Comparison of ENCODE assay signal across 16 cellular contexts in genomic region chr2:120738786-120739771, GRCh38. TPM values are rescaled to one million over a fixed set of nuclear protein-coding genes. Genes with fewer than 3 reads are reported as not detected.
DNase-seq lines count a peak whose midpoint lies in the region; ATAC-seq and TF ChIP-seq lines count a peak whose summit lies in the region.
"Had no signal": no experiment of that assay in that cellular context is flagged by ENCODE, and none has a peak within 500 bp of the region (broad histone marks: within the 10 kb centered on the region; RNA-seq: fewer than 3 reads in every experiment).

No MANE protein-coding gene starts in this region.

- TF ChIP-seq CTCF in glutamatergic neuron (IDR thresholded peaks at IDR 0.05; ENCODE audit: partially characterized antibody, unreplicated experiment) = no peak

- H3K4me1 ChIP-seq in neuronal stem cell (ENCODE audit: control insufficient read depth in 2 of 2, insufficient read depth in 1 of 2, low read depth in 1 of 2, low read length in 2 of 2) = peaks cover 29 to 43% of the 10 kb centered on the region in 2 donors

- peak overlapping the region; percentile 13 for H2BK15ac ChIP-seq in neuronal stem cell (ENCODE audit: low read length)

- H3K9ac ChIP-seq in neuronal stem cell (ENCODE audit: low read depth, low read length, poor library complexity) = peak overlapping the region; percentile 64

- peak overlapping the region; percentile 88 for H3K18ac ChIP-seq in neuronal stem cell (ENCODE audit: low read length)

- no peak overlapping the region for H3K27ac Mint-ChIP-seq in glutamatergic neuron (ENCODE audit: unreplicated experiment)
- H3K27ac Mint-ChIP-seq: activated naive CD4-positive, alpha-beta T cell treated with anti-CD3 and anti-CD28 coated beads, Interleukin-2, amount 50 U/mL, for 24 hours; naive thymus-derived CD4-positive, alpha-beta T cell; T-helper 1 cell treated with Interleukin-12 subunit alpha and Interleukin-12 subunit beta and Interleukin-4 antibody, amounts not matched to agents 30 μg/mL and 1 μg/mL, for 36 hours had no signal

- H3K4me1 Mint-ChIP-seq in glutamatergic neuron (ENCODE audit: low read depth, unreplicated experiment) = peaks cover 23% of the 10 kb centered on the region

- peak overlapping the region; percentile 38 for H3K4me2 ChIP-seq in neuronal stem cell (ENCODE audit: insufficient read depth, low read length, poor library complexity, severe bottlenecking)

- H3K27me3 ChIP-seq in neuronal stem cell (ENCODE audit: control insufficient read depth in 3 of 3, insufficient read depth in 3 of 3, low read depth in 1 of 3, low read length in 3 of 3) = no peaks in the 10 kb centered on the region

- peak overlapping the region; percentile 38 for H3K4me3 Mint-ChIP-seq in glutamatergic neuron (ENCODE audit: unreplicated experiment)
- H3K4me3 Mint-ChIP-seq: activated naive CD4-positive, alpha-beta T cell treated with anti-CD3 and anti-CD28 coated beads, Interleukin-2, amount 50 U/mL, for 24 hours; T-helper 1 cell treated with Interleukin-12 subunit alpha and Interleukin-12 subunit beta and Interleukin-4 antibody, amounts not matched to agents 30 μg/mL and 1 μg/mL, for 36 hours had no signal

- no peak overlapping the region for H4K8ac ChIP-seq in neuronal stem cell (ENCODE audit: low read depth, low read length)

- H4K91ac ChIP-seq in neuronal stem cell (ENCODE audit: low read depth, low read length, poor library complexity) = no peak overlapping the region

- H3K9me3 Mint-ChIP-seq in glutamatergic neuron (ENCODE audit: unreplicated experiment) = peaks cover 3% of the 10 kb centered on the region
- H3K9me3 Mint-ChIP-seq: activated naive CD4-positive, alpha-beta T cell treated with anti-CD3 and anti-CD28 coated beads, Interleukin-2, amount 50 U/mL, for 24 hours; T-helper 1 cell treated with Interleukin-12 subunit alpha and Interleukin-12 subunit beta and Interleukin-4 antibody, amounts not matched to agents 30 μg/mL and 1 μg/mL, for 36 hours had no signal

- H3K23ac ChIP-seq in neuronal stem cell (ENCODE audit: low read depth, low read length, poor library complexity) = no peak overlapping the region

- H2BK5ac ChIP-seq in neuronal stem cell (ENCODE audit: low read length) = peak overlapping the region; percentile 56

- peaks cover 0 to 4% of the 10 kb centered on the region in 2 donors for H3K36me3 ChIP-seq in neuronal stem cell (replicated peaks in 1 of 2; ENCODE audit: control insufficient read depth in 2 of 2, insufficient read depth in 2 of 2, low read length in 2 of 2)

- H3K27ac ChIP-seq in neuronal stem cell (replicated peaks; ENCODE audit: low read length) = peak overlapping the region; percentile 87
- H3K27ac ChIP-seq: 22Rv1 had no signal

- peaks cover 7% of the 10 kb centered on the region for H3K79me1 ChIP-seq in neuronal stem cell (ENCODE audit: low read depth, low read length)

- no peak overlapping the region for H3K14ac ChIP-seq in neuronal stem cell (ENCODE audit: low read length)

- no peak overlapping the region for H2BK120ac ChIP-seq in neuronal stem cell (ENCODE audit: low read depth, low read length)

- no peak for ATAC-seq in HG03159 (IDR thresholded peaks at IDR 0.05; ENCODE audit: unreplicated experiment)
- ATAC-seq: naive thymus-derived CD4-positive, alpha-beta T cell had no signal

- peak overlapping the region in 1 of 2 donors; percentile 90 for H3K4me3 ChIP-seq in neuronal stem cell (ENCODE audit: low read length in 2 of 2)

- H2AFZ ChIP-seq in neuronal stem cell (ENCODE audit: low read length) = no peak overlapping the region

- no CpG with 5 or more reads among the region's 15 CpGs for WGBS in neuronal stem cell (ENCODE audit: extremely low coverage in 2 of 2, insufficient read length in 2 of 2, insufficient replicate concordance in 1 of 2), 2 donors

- no peak overlapping the region for H2BK12ac ChIP-seq in neuronal stem cell (ENCODE audit: low read length)

- no peaks in the 10 kb centered on the region for H3K36me3 Mint-ChIP-seq in glutamatergic neuron (ENCODE audit: unreplicated experiment)
- H3K36me3 Mint-ChIP-seq: activated naive CD4-positive, alpha-beta T cell treated with anti-CD3 and anti-CD28 coated beads, Interleukin-2, amount 50 U/mL, for 24 hours; naive thymus-derived CD4-positive, alpha-beta T cell had no signal

- H2AK5ac ChIP-seq in neuronal stem cell (ENCODE audit: low read depth, low read length) = peak overlapping the region; percentile 89

- H3K27me3 Mint-ChIP-seq in glutamatergic neuron (ENCODE audit: unreplicated experiment) = peaks cover 11% of the 10 kb centered on the region

- H3K9me3 ChIP-seq in neuronal stem cell (replicated peaks in 1 of 2; ENCODE audit: control insufficient read depth in 2 of 2, insufficient read depth in 1 of 2, low read depth in 1 of 2, low read length in 2 of 2) = no peaks in the 10 kb centered on the region

- no peak overlapping the region for H3K4ac ChIP-seq in neuronal stem cell (ENCODE audit: low read length)

- peak; percentile 54 for DNase-seq in DMS 273 (lab: John Stamatoyannopoulos, UW; ENCODE audit: unreplicated experiment)
- no peak for DNase-seq in DMS 273 treated with DMSO at 0.1 percent for 48 hours (lab: John Stamatoyannopoulos, UW)
- peak; percentile 42 for DNase-seq in LoVo (ENCODE audit: low spot score)
- DNase-seq in glutamatergic neuron = no peak
- DNase-seq in neuronal stem cell (ENCODE audit: low spot score) = peak; percentile 67
- no peak for DNase-seq in KG1 (lab: John Stamatoyannopoulos, UW)
- DNase-seq in AG20443 (ENCODE audit: low spot score) = no peak
- DNase-seq: activated CD4-positive, alpha-beta T cell treated with anti-CD3 and anti-CD28 coated beads, Interleukin-2, amount 50 U/mL, for 4 hours; Karpas-422; NCI-H2081 treated with DMSO at 0.1 percent for 48 hours; OCI-M1 had no signal

RNA-seq across cellular contexts. Expression of gene GLI2, which starts 3.4 kb away (rescaled TPM):
- 3.9 TPM for total RNA-seq in glutamatergic neuron (ENCODE audit: unreplicated experiment)
- 26.2 TPM for polyA plus RNA-seq in neuronal stem cell (2013, experiment 1 of 2)
- 27.3 TPM for polyA plus RNA-seq in neuronal stem cell (2013, experiment 2 of 2)
- polyA plus RNA-seq: naive thymus-derived CD4-positive, alpha-beta T cell had no signal

Comparison
In these comparisons a context has a peak if more than half of its experiments do, and no peak if none do; other contexts are left out.
1. DNase-seq: peak in DMS 273 (single experiment), LoVo (single experiment) and neuronal stem cell (single experiment); none in DMS 273 treated with DMSO at 0.1 percent for 48 hours (single experiment), glutamatergic neuron (single experiment), KG1 (single experiment) and AG20443 (single experiment).